In genomic region chr2:85558160-85558559, GRCh38 we compare ENCODE assay signal across 1 cellular context.
TF ChIP-seq lines count a peak whose summit lies in the region.

No MANE protein-coding gene starts in this region.

TF ChIP-seq in HepG2, 621 proteins besides CTCF, POLR2A, EP300 and RAD21 (continued from another document and continues in another):
- TF ChIP-seq, protein P1, sequence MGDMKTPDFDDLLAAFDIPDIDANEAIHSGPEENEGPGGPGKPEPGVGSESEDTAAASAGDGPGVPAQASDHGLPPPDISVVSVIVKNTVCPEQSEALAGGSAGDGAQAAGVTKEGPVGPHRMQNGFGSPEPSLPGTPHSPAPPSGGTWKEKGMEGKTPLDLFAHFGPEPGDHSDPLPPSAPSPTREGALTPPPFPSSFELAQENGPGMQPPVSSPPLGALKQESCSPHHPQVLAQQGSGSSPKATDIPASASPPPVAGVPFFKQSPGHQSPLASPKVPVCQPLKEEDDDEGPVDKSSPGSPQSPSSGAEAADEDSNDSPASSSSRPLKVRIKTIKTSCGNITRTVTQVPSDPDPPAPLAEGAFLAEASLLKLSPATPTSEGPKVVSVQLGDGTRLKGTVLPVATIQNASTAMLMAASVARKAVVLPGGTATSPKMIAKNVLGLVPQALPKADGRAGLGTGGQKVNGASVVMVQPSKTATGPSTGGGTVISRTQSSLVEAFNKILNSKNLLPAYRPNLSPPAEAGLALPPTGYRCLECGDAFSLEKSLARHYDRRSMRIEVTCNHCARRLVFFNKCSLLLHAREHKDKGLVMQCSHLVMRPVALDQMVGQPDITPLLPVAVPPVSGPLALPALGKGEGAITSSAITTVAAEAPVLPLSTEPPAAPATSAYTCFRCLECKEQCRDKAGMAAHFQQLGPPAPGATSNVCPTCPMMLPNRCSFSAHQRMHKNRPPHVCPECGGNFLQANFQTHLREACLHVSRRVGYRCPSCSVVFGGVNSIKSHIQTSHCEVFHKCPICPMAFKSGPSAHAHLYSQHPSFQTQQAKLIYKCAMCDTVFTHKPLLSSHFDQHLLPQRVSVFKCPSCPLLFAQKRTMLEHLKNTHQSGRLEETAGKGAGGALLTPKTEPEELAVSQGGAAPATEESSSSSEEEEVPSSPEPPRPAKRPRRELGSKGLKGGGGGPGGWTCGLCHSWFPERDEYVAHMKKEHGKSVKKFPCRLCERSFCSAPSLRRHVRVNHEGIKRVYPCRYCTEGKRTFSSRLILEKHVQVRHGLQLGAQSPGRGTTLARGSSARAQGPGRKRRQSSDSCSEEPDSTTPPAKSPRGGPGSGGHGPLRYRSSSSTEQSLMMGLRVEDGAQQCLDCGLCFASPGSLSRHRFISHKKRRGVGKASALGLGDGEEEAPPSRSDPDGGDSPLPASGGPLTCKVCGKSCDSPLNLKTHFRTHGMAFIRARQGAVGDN (CRISPR knock-in tag; IDR thresholded peaks at IDR 0.05) = no peak
- TF ChIP-seq ELF1 (CRISPR knock-in tag; IDR thresholded peaks at IDR 0.05) = no peak
- TF ChIP-seq ZNF143 (CRISPR knock-in tag; IDR thresholded peaks at IDR 0.05) = no peak
- TF ChIP-seq ZBTB26 (CRISPR knock-in tag; IDR thresholded peaks at IDR 0.05; ENCODE audit: borderline replicate concordance) = peak; percentile 67; the same call in 1 of the 2 replicates
- 0 out of 2 replicates have a peak, but pooled peaks have one; percentile 33 for TF ChIP-seq KDM6A (CRISPR knock-in tag; IDR thresholded peaks at IDR 0.05; ENCODE audit: low read depth)
- TF ChIP-seq GATAD1 (CRISPR knock-in tag; IDR thresholded peaks at IDR 0.05) = 0 out of 2 replicates have a peak, but pooled peaks have one; percentile 28
- no peak for TF ChIP-seq KMT2A (CRISPR knock-in tag; IDR thresholded peaks at IDR 0.05)
- no peak for TF ChIP-seq MNT (IDR thresholded peaks at IDR 0.05)
- TF ChIP-seq ZNF607 (CRISPR knock-in tag; IDR thresholded peaks at IDR 0.05; ENCODE audit: borderline replicate concordance) = no peak
- TF ChIP-seq NCOR1 (IDR thresholded peaks at IDR 0.05; ENCODE audit: borderline replicate concordance, low read length) = 0 out of 2 replicates have a peak, but pooled peaks have one; percentile 18
- no peak for TF ChIP-seq DMAP1 (CRISPR knock-in tag; IDR thresholded peaks at IDR 0.05)
- TF ChIP-seq ZNF772 (CRISPR knock-in tag; IDR thresholded peaks at IDR 0.05) = no peak
- TF ChIP-seq, protein P2, sequence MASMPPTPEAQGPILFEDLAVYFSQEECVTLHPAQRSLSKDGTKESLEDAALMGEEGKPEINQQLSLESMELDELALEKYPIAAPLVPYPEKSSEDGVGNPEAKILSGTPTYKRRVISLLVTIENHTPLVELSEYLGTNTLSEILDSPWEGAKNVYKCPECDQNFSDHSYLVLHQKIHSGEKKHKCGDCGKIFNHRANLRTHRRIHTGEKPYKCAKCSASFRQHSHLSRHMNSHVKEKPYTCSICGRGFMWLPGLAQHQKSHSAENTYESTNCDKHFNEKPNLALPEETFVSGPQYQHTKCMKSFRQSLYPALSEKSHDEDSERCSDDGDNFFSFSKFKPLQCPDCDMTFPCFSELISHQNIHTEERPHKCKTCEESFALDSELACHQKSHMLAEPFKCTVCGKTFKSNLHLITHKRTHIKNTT (CRISPR knock-in tag; IDR thresholded peaks at IDR 0.05) = no peak
- TF ChIP-seq, protein P3, sequence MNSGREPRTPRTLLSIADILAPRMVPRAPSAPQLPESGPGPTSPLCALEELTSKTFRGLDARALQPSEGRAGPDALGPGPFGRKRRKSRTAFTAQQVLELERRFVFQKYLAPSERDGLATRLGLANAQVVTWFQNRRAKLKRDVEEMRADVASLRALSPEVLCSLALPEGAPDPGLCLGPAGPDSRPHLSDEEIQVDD (CRISPR knock-in tag; IDR thresholded peaks at IDR 0.05; ENCODE audit: borderline replicate concordance) = no peak
- TF ChIP-seq MED8 (CRISPR knock-in tag; IDR thresholded peaks at IDR 0.05; ENCODE audit: insufficient replicate concordance) = peak; percentile 47
- TF ChIP-seq XRCC5 (optimal IDR thresholded peaks at IDR 0.05; ENCODE audit: low read length) = peak; percentile 17
- TF ChIP-seq ZBTB10 (CRISPR knock-in tag; IDR thresholded peaks at IDR 0.05; ENCODE audit: borderline replicate concordance) = no peak
- TF ChIP-seq HNF4A (CRISPR knock-in tag; IDR thresholded peaks at IDR 0.05) = peak; percentile 42
- no peak for TF ChIP-seq ZNF720 (CRISPR knock-in tag; IDR thresholded peaks at IDR 0.05)
- TF ChIP-seq ZNF564 (CRISPR knock-in tag; IDR thresholded peaks at IDR 0.05) = no peak
- TF ChIP-seq TARDBP (CRISPR knock-in tag; IDR thresholded peaks at IDR 0.05) = 0 out of 2 replicates have a peak, but pooled peaks have one; percentile 14
- TF ChIP-seq JUNB (CRISPR knock-in tag; IDR thresholded peaks at IDR 0.05; ENCODE audit: borderline replicate concordance) = peak; percentile 14; the same call in 1 of the 2 replicates
- TF ChIP-seq PHF20 (CRISPR knock-in tag; IDR thresholded peaks at IDR 0.05) = no peak
- TF ChIP-seq ZNF121 (CRISPR knock-in tag; IDR thresholded peaks at IDR 0.05) = peak; percentile 50; the same call in 1 of the 2 replicates
- 0 out of 2 replicates have a peak, but pooled peaks have one; percentile 14 for TF ChIP-seq PPARG (CRISPR knock-in tag; conservative IDR thresholded peaks at IDR 0.05)
- TF ChIP-seq ZNF644 (CRISPR knock-in tag; IDR thresholded peaks at IDR 0.05; ENCODE audit: low read depth) = peak; percentile 98
- TF ChIP-seq ZMYM4 (CRISPR knock-in tag; IDR thresholded peaks at IDR 0.05) = peak; percentile 66
- TF ChIP-seq, protein P4, sequence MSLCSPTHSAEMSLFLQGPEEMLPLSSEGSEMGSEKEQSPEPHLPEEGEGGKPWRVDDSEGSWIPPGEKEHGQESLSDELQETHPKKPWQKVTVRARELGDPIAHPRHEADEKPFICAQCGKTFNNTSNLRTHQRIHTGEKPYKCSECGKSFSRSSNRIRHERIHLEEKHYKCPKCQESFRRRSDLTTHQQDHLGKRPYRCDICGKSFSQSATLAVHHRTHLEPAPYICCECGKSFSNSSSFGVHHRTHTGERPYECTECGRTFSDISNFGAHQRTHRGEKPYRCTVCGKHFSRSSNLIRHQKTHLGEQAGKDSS (CRISPR knock-in tag; IDR thresholded peaks at IDR 0.05; ENCODE audit: borderline replicate concordance, low read depth) = no peak
- peak; percentile 75 for TF ChIP-seq ISL2 (CRISPR knock-in tag; IDR thresholded peaks at IDR 0.05)
- TF ChIP-seq KAT8 (CRISPR knock-in tag; IDR thresholded peaks at IDR 0.05) = peak; percentile 27; the same call in 1 of the 2 replicates
- no peak for TF ChIP-seq ZNF18 (CRISPR knock-in tag; IDR thresholded peaks at IDR 0.05; ENCODE audit: insufficient replicate concordance)
- TF ChIP-seq TBX2 (CRISPR knock-in tag; IDR thresholded peaks at IDR 0.05; ENCODE audit: borderline replicate concordance) = peak; percentile 21; the same call in 1 of the 2 replicates
- TF ChIP-seq FOXC1 (CRISPR knock-in tag; IDR thresholded peaks at IDR 0.05; ENCODE audit: borderline replicate concordance) = no peak
- TF ChIP-seq, protein P5, sequence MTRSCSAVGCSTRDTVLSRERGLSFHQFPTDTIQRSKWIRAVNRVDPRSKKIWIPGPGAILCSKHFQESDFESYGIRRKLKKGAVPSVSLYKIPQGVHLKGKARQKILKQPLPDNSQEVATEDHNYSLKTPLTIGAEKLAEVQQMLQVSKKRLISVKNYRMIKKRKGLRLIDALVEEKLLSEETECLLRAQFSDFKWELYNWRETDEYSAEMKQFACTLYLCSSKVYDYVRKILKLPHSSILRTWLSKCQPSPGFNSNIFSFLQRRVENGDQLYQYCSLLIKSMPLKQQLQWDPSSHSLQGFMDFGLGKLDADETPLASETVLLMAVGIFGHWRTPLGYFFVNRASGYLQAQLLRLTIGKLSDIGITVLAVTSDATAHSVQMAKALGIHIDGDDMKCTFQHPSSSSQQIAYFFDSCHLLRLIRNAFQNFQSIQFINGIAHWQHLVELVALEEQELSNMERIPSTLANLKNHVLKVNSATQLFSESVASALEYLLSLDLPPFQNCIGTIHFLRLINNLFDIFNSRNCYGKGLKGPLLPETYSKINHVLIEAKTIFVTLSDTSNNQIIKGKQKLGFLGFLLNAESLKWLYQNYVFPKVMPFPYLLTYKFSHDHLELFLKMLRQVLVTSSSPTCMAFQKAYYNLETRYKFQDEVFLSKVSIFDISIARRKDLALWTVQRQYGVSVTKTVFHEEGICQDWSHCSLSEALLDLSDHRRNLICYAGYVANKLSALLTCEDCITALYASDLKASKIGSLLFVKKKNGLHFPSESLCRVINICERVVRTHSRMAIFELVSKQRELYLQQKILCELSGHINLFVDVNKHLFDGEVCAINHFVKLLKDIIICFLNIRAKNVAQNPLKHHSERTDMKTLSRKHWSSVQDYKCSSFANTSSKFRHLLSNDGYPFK (CRISPR knock-in tag; IDR thresholded peaks at IDR 0.05; ENCODE audit: borderline replicate concordance) = no peak
- TF ChIP-seq, protein P6, sequence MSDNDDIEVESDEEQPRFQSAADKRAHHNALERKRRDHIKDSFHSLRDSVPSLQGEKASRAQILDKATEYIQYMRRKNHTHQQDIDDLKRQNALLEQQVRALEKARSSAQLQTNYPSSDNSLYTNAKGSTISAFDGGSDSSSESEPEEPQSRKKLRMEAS (IDR thresholded peaks at IDR 0.05) = 0 out of 2 replicates have a peak, but pooled peaks have one; percentile 23
- TF ChIP-seq, protein P7, sequence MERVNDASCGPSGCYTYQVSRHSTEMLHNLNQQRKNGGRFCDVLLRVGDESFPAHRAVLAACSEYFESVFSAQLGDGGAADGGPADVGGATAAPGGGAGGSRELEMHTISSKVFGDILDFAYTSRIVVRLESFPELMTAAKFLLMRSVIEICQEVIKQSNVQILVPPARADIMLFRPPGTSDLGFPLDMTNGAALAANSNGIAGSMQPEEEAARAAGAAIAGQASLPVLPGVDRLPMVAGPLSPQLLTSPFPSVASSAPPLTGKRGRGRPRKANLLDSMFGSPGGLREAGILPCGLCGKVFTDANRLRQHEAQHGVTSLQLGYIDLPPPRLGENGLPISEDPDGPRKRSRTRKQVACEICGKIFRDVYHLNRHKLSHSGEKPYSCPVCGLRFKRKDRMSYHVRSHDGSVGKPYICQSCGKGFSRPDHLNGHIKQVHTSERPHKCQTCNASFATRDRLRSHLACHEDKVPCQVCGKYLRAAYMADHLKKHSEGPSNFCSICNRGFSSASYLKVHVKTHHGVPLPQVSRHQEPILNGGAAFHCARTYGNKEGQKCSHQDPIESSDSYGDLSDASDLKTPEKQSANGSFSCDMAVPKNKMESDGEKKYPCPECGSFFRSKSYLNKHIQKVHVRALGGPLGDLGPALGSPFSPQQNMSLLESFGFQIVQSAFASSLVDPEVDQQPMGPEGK (CRISPR knock-in tag; IDR thresholded peaks at IDR 0.05) = peak; percentile 82
- no peak for TF ChIP-seq PREB (CRISPR knock-in tag; IDR thresholded peaks at IDR 0.05)
- no peak for TF ChIP-seq ARNTL (CRISPR knock-in tag; IDR thresholded peaks at IDR 0.05)
- TF ChIP-seq SRSF4 (IDR thresholded peaks at IDR 0.05; ENCODE audit: low read depth, low read length, poor library complexity, severe bottlenecking) = no peak
- no peak for TF ChIP-seq RARG (CRISPR knock-in tag; IDR thresholded peaks at IDR 0.05; ENCODE audit: low read depth)
